18 cellular contexts compared by ENCODE assay signal in genomic region chr9:83234541-83234940, GRCh38.
"Had no signal": no experiment of that assay in that cellular context is flagged by ENCODE, and none has a peak within 500 bp of the region (broad histone marks: within the 10 kb centered on the region; RNA-seq: fewer than 3 reads in every experiment).

No MANE protein-coding gene starts in this region.

- H3K4me1 Mint-ChIP-seq: naive thymus-derived CD8-positive, alpha-beta T cell; stimulated activated naive B cell treated with anti-CD40 and anti-IgM and Interleukin-4, amounts not matched to agents 10 μg/mL and 1 μg/mL and 100 μg/mL, for 72 hours had no signal

- H3K36me3 ChIP-seq: ascending aorta, cardiac muscle cell, gastroesophageal sphincter, lower lobe of right lung, thoracic aorta, upper lobe of right lung had no signal

- H3K27ac Mint-ChIP-seq: activated T-cell treated with anti-CD3 and anti-CD28 coated beads, Interleukin-2, amount 50 U/mL, for 72 hours; naive thymus-derived CD8-positive, alpha-beta T cell; stimulated activated naive B cell treated with anti-CD40 and anti-IgM and Interleukin-4, amounts not matched to agents 10 μg/mL and 1 μg/mL and 100 μg/mL, for 72 hours had no signal

- H3K4me3 ChIP-seq: ascending aorta, cardiac muscle cell, dorsolateral prefrontal cortex, gastroesophageal sphincter, lower lobe of right lung, thoracic aorta, upper lobe of right lung had no signal

- H3K36me3 Mint-ChIP-seq: naive thymus-derived CD8-positive, alpha-beta T cell; stimulated activated naive B cell treated with anti-CD40 and anti-IgM and Interleukin-4, amounts not matched to agents 10 μg/mL and 1 μg/mL and 100 μg/mL, for 72 hours had no signal

- ATAC-seq: activated CD4-positive, CD25-positive, alpha-beta regulatory T cell treated with anti-CD3 and anti-CD28 coated beads, Interleukin-2, amount 50 U/mL, for 24 hours; activated T-cell treated with anti-CD3 and anti-CD28 coated beads, Interleukin-2, amount 50 U/mL, for 72 hours; gastroesophageal sphincter; lower lobe of right lung; naive thymus-derived CD8-positive, alpha-beta T cell; stimulated activated naive B cell treated with anti-CD40 and anti-IgM and Interleukin-4, amounts not matched to agents 10 μg/mL and 1 μg/mL and 100 μg/mL, for 72 hours; upper lobe of right lung had no signal

- H3K4me1 ChIP-seq: ascending aorta, gastroesophageal sphincter, parathyroid adenoma had no signal

- H3K9me3 ChIP-seq: ascending aorta, lower lobe of right lung, thoracic aorta, upper lobe of right lung had no signal

- H3K27ac ChIP-seq: ascending aorta, cardiac muscle cell, dorsolateral prefrontal cortex, epithelial cell of prostate, gastroesophageal sphincter, lower lobe of right lung, parathyroid adenoma, thoracic aorta, upper lobe of right lung had no signal

- DNase-seq: activated CD4-positive, alpha-beta T cell treated with anti-CD3 and anti-CD28 coated beads, Interleukin-2, amount 50 U/mL, for 1 hour; activated effector memory CD4-positive, alpha-beta T cell treated with anti-CD3 and anti-CD28 coated beads, Interleukin-2, amount 50 U/mL, for 16 hours; activated naive CD4-positive, alpha-beta T cell treated with anti-CD3 and anti-CD28 coated beads, Interleukin-2, amount 50 U/mL, for 16 hours; activated T-cell treated with anti-CD3 and anti-CD28 coated beads, Interleukin-2, amount 50 U/mL, for 72 hours; dorsolateral prefrontal cortex; lower lobe of right lung; naive thymus-derived CD8-positive, alpha-beta T cell; stimulated activated naive B cell treated with anti-CD40 and anti-IgM and Interleukin-4, amounts not matched to agents 10 μg/mL and 1 μg/mL and 100 μg/mL, for 72 hours; T-helper 1 cell; T-helper 9 cell; upper lobe of right lung had no signal

- H3K27me3 ChIP-seq: ascending aorta, cardiac muscle cell, dorsolateral prefrontal cortex, gastroesophageal sphincter, upper lobe of right lung had no signal

- H3K4me3 Mint-ChIP-seq: activated T-cell treated with anti-CD3 and anti-CD28 coated beads, Interleukin-2, amount 50 U/mL, for 72 hours; naive thymus-derived CD8-positive, alpha-beta T cell; stimulated activated naive B cell treated with anti-CD40 and anti-IgM and Interleukin-4, amounts not matched to agents 10 μg/mL and 1 μg/mL and 100 μg/mL, for 72 hours had no signal

- H3K9me3 Mint-ChIP-seq: activated T-cell treated with anti-CD3 and anti-CD28 coated beads, Interleukin-2, amount 50 U/mL, for 72 hours; stimulated activated naive B cell treated with anti-CD40 and anti-IgM and Interleukin-4, amounts not matched to agents 10 μg/mL and 1 μg/mL and 100 μg/mL, for 72 hours had no signal
